In genomic region chr20:17653835-17654648, GRCh38 we compare ENCODE assay signal across 25 cellular contexts. TPM values are rescaled to one million over a fixed set of nuclear protein-coding genes. Genes with fewer than 3 reads are reported as not detected.
DNase-seq lines count a peak whose midpoint lies in the region; ATAC-seq and TF ChIP-seq lines count a peak whose summit lies in the region.
"Had no signal": no experiment of that assay in that cellular context is flagged by ENCODE, and none has a peak within 500 bp of the region (broad histone marks: within the 10 kb centered on the region; RNA-seq: fewer than 3 reads in every experiment).

No MANE protein-coding gene starts in this region.

- H3K4me1 Mint-ChIP-seq in H9, result peaks cover 46 to 56% of the 10 kb centered on the region in 2 experiments
- peaks cover 6% of the 10 kb centered on the region for H3K4me1 Mint-ChIP-seq in endothelial cell (ENCODE audit: unreplicated experiment)

- H3K4me3 Mint-ChIP-seq in H9 (no peak overlapping the region), endothelial cell (ENCODE audit: unreplicated experiment) (no peak overlapping the region)
- H3K4me3 Mint-ChIP-seq: CD8-positive, alpha-beta T cell; dendritic cell treated with granulocyte-macrophage colony-stimulating factor and Interleukin-4, amounts not matched to agents 40 ng/mL and 50 ng/mL, for 4 days; T-cell had no signal

- H3K27me3 Mint-ChIP-seq in H9 (ENCODE audit: low read depth), result no peaks in the 10 kb centered on the region
- H3K27me3 Mint-ChIP-seq in endothelial cell (ENCODE audit: unreplicated experiment), result no peaks in the 10 kb centered on the region
- H3K27me3 Mint-ChIP-seq: dendritic cell treated with granulocyte-macrophage colony-stimulating factor and Interleukin-4, amounts not matched to agents 40 ng/mL and 50 ng/mL, for 4 days; T-cell had no signal

- no peak for TF ChIP-seq CTCF in H9 (conservative IDR thresholded peaks at IDR 0.05)
- no peak for TF ChIP-seq CTCF in endothelial cell (IDR thresholded peaks at IDR 0.05; ENCODE audit: unreplicated experiment)
- no peak for TF ChIP-seq CTCF in smooth muscle cell (IDR thresholded peaks at IDR 0.05; ENCODE audit: borderline replicate concordance, insufficient read depth, poor library complexity, severe bottlenecking)

- no CpG with 5 or more reads among the region's 11 CpGs for WGBS in H9 (ENCODE audit: extremely low coverage, insufficient read length, low lambda C conversion rate)
- 95% methylated on average over 11 of the region's 11 CpGs for WGBS in smooth muscle cell (ENCODE audit: low lambda C conversion rate)

- no peak overlapping the region for H3K23ac ChIP-seq in H9 (ENCODE audit: insufficient read length, low read depth, low read length)

- no peaks in the 10 kb centered on the region for H4K20me1 ChIP-seq in H9 (ENCODE audit: control insufficient read depth, insufficient read depth, insufficient read length)
- H4K20me1 ChIP-seq in smooth muscle cell (ENCODE audit: low read depth), result peaks cover 100% of the 10 kb centered on the region

- no peak overlapping the region for H2BK5ac ChIP-seq in H9 (ENCODE audit: insufficient read length, low read length)

- peak overlapping the region; percentile 42 to 95 (median 76); a peak in 4 of 7 replicates for H3K27ac Mint-ChIP-seq in H9
- H3K27ac Mint-ChIP-seq in endothelial cell (ENCODE audit: unreplicated experiment), result peak overlapping the region; percentile 42
- H3K27ac Mint-ChIP-seq: CD8-positive, alpha-beta T cell; dendritic cell treated with granulocyte-macrophage colony-stimulating factor and Interleukin-4, amounts not matched to agents 40 ng/mL and 50 ng/mL, for 4 days; T-cell had no signal

- no peak overlapping the region for H2BK15ac ChIP-seq in H9 (ENCODE audit: low read depth, low read length)

- no peak overlapping the region for H2AK5ac ChIP-seq in H9 (ENCODE audit: insufficient read length, low read length)

- H3K4me2 ChIP-seq in H9 (ENCODE audit: insufficient read depth, insufficient read length, low read length), result no peak overlapping the region
- no peak overlapping the region for H3K4me2 ChIP-seq in smooth muscle cell

- H2BK20ac ChIP-seq in H9 (ENCODE audit: low read depth, low read length, poor library complexity, severe bottlenecking), result no peak overlapping the region

- no peaks in the 10 kb centered on the region for H3K23me2 ChIP-seq in H9 (ENCODE audit: insufficient read length, low read depth, low read length, poor library complexity, severe bottlenecking)

- H2AFZ ChIP-seq in H9 (ENCODE audit: low read length) (no peak overlapping the region), smooth muscle cell (ENCODE audit: low read depth) (no peak overlapping the region)

- H3K27me3 ChIP-seq in H9 (ENCODE audit: insufficient read depth, low read length) (no peaks in the 10 kb centered on the region), smooth muscle cell (ENCODE audit: low read depth) (no peaks in the 10 kb centered on the region)
- H3K27me3 ChIP-seq: suprapubic skin had no signal

- H3K36me3 ChIP-seq in smooth muscle cell (ENCODE audit: low read depth), result peaks cover 6% of the 10 kb centered on the region

- no peak overlapping the region for H4K91ac ChIP-seq in H9 (ENCODE audit: insufficient read length, low read depth, low read length)

- H3K9ac ChIP-seq in H9 (ENCODE audit: extremely low read depth, insufficient read length, low read length) (no peak overlapping the region), smooth muscle cell (ENCODE audit: low read depth) (no peak overlapping the region)

- H3K79me2 ChIP-seq in H9 (ENCODE audit: insufficient read depth, low read length) (peaks cover 21% of the 10 kb centered on the region; the same call in 1 of the 2 replicates), smooth muscle cell (ENCODE audit: low read depth) (peaks cover 100% of the 10 kb centered on the region)

- H3K9me3 Mint-ChIP-seq in H9 (peaks cover 11 to 13% of the 10 kb centered on the region in 2 experiments), endothelial cell (ENCODE audit: unreplicated experiment) (no peaks in the 10 kb centered on the region)
- H3K9me3 Mint-ChIP-seq: CD8-positive, alpha-beta T cell; T-cell had no signal

- H3K4me1 ChIP-seq in H9 (ENCODE audit: insufficient read depth, low read length) (peaks cover 2% of the 10 kb centered on the region; the same call in 1 of the 2 replicates), smooth muscle cell (ENCODE audit: low read depth) (peaks cover 3% of the 10 kb centered on the region)

- no peak overlapping the region for H3T11ph ChIP-seq in H9 (ENCODE audit: low read length)

- no peak overlapping the region for H2BK12ac ChIP-seq in H9 (ENCODE audit: insufficient read length, low read depth, low read length)

- H3K9me3 ChIP-seq in H9 (ENCODE audit: control insufficient read depth, low read depth, low read length), result no peaks in the 10 kb centered on the region
- no peaks in the 10 kb centered on the region for H3K9me3 ChIP-seq in smooth muscle cell (replicated peaks; ENCODE audit: low read depth)
- H3K9me3 ChIP-seq: suprapubic skin had no signal

- H3K27ac ChIP-seq in H9 (ENCODE audit: insufficient read length, low read depth, low read length) (no peak overlapping the region), smooth muscle cell (ENCODE audit: low read depth) (peak overlapping the region; percentile 58)
- H3K27ac ChIP-seq: suprapubic skin had no signal

- H3K79me1 ChIP-seq in H9 (ENCODE audit: insufficient read depth, low read depth, low read length, poor library complexity, severe bottlenecking), result peaks cover 4% of the 10 kb centered on the region

- no peak overlapping the region for H3K18ac ChIP-seq in H9 (ENCODE audit: insufficient read length, low read depth, low read length)

- ATAC-seq in HG02571 (IDR thresholded peaks at IDR 0.05; ENCODE audit: unreplicated experiment), result no peak
- ATAC-seq: CD8-positive, alpha-beta T cell; T-cell had no signal

- H3K14ac ChIP-seq in H9 (ENCODE audit: insufficient read depth, low read length), result no peak overlapping the region

- no peak overlapping the region for H3K56ac ChIP-seq in H9 (ENCODE audit: insufficient read length, low read depth, low read length)

- H3F3A ChIP-seq in smooth muscle cell (ENCODE audit: low read depth), result peaks cover 34% of the 10 kb centered on the region

- H3K36me3 Mint-ChIP-seq in H9 (ENCODE audit: insufficient read depth in 1 of 3, low read depth in 3 of 3), result peaks cover 31 to 35% (median 34%) of the 10 kb centered on the region in 3 experiments
- peaks cover 30% of the 10 kb centered on the region for H3K36me3 Mint-ChIP-seq in endothelial cell (ENCODE audit: low read depth, unreplicated experiment)

- no peak overlapping the region for H4K5ac ChIP-seq in H9 (ENCODE audit: insufficient read length, low read depth, low read length)

- H2BK120ac ChIP-seq in H9 (ENCODE audit: low read depth, low read length, poor library complexity, severe bottlenecking), result no peak overlapping the region

- DNase-seq in COLO829 (ENCODE audit: low spot score), result peak; percentile 12
- no peak for DNase-seq in H9
- no peak for DNase-seq in endothelial cell (ENCODE audit: low spot score)
- DNase-seq in smooth muscle cell (lab: John Stamatoyannopoulos, UW; ENCODE audit: unreplicated experiment), result no peak
- DNase-seq in AG20443 (ENCODE audit: low spot score), result no peak
- DNase-seq in dermis blood vessel endothelial cell, result no peak
- DNase-seq: activated CD8-positive, alpha-beta memory T cell treated with anti-CD3 and anti-CD28 coated beads for 24 hours; amniotic stem cell; DMS153; Kasumi-1; MV-4-11; NCI-H1694; NCI-H2171; NCI-H524; NK-92 treated with Interleukin-12 subunit alpha and Interleukin-12 subunit beta, amount 100 ng/mL, for 24 hours; small intestine had no signal

- no peak overlapping the region for H3K4me3 ChIP-seq in smooth muscle cell
- H3K4me3 ChIP-seq: lung, suprapubic skin had no signal

- no peak overlapping the region for H3K4ac ChIP-seq in H9 (ENCODE audit: low read depth, low read length)

- no peak overlapping the region for H4K8ac ChIP-seq in H9 (replicated peaks; ENCODE audit: insufficient read length, low read depth, low read length)

RNA-seq across cellular contexts. Expression of gene RRBP1, which starts 28.0 kb away (rescaled TPM):
- total RNA-seq in H9 (2021) (89.8 and 97.8 TPM in 2 replicates), endothelial cell (ENCODE audit: unreplicated experiment) (179 TPM), smooth muscle cell (142 and 180 TPM in 2 replicates), dermis blood vessel endothelial cell (123 and 224 TPM in 2 replicates)
- polyA plus RNA-seq in smooth muscle cell, result 224 and 226 TPM in 2 replicates

RNA-seq across cellular contexts. Expression of gene BANF2, which starts 45.7 kb away (rescaled TPM):
- total RNA-seq in H9 (2021) (not detected in 2 replicates), endothelial cell (ENCODE audit: unreplicated experiment) (not detected), smooth muscle cell (not detected in 2 replicates), dermis blood vessel endothelial cell (not detected in 2 replicates)
- not detected in 2 replicates for polyA plus RNA-seq in smooth muscle cell
- total RNA-seq: CD8-positive, alpha-beta T cell; endothelial cell of umbilical vein; G401; lung; pulmonary artery endothelial cell; suprapubic skin; T-cell had no signal
- polyA plus RNA-seq: endothelial cell of umbilical vein, lung, small intestine had no signal
